In the genomic region with DNA sequence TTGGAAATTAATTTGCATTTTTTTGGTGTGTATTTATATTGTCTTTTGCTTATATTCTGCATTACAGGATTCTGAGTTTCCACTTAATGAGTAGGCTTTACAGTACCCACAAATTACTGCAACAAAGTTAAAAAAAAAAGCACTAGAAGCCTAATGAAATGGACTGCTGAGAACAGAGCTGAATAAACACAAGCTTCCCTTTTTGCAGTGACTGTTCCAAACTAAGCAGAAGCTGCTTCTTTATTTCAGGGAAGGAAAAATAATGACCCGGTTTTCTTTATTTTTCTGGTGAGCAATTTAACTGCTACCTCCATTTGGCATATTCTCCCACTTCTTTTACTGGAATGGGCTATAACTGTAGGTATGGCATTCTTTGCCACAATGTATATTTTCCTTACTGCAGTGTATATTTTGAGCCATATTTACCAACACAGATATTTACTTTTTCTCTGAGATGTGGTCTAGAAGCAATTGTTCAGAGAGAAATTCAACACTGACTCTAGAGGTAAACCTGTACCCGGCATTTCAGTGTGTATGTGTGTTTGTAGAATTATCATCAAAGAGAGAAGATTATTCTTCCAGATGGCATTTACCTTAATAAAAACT, we compare ENCODE assay signal across 12 cellular contexts. TPM values are rescaled to one million over a fixed set of nuclear protein-coding genes. Genes with fewer than 3 reads are reported as not detected.
A peak's percentile ranks its signal among the peaks of the same experiment; 100 is the strongest.
DNase-seq lines count a peak whose midpoint lies in the region; TF ChIP-seq lines count a peak whose summit lies in the region.
"Had no signal": no experiment of that assay in that cellular context is flagged by ENCODE, and none has a peak within 500 bp of the region (broad histone marks: within the 10 kb centered on the region; RNA-seq: fewer than 3 reads in every experiment).

No MANE protein-coding gene starts in this region.

- TF ChIP-seq CTCF in brain (conservative IDR thresholded peaks at IDR 0.05): no peak
- no peak for TF ChIP-seq CTCF in sigmoid colon (IDR thresholded peaks at IDR 0.05)

- no peaks in the 10 kb centered on the region for H3K27me3 Mint-ChIP-seq in brain

- no peak overlapping the region for H4K8ac ChIP-seq in mesenchymal stem cell (ENCODE audit: low read length)

- no peak overlapping the region for H2BK5ac ChIP-seq in mesenchymal stem cell (ENCODE audit: low read depth, low read length, poor library complexity, severe bottlenecking)

- no peak overlapping the region for H4K91ac ChIP-seq in mesenchymal stem cell (ENCODE audit: low read length)

- H3K36me3 ChIP-seq in sigmoid colon: no peaks in the 10 kb centered on the region
- H3K36me3 ChIP-seq in mesenchymal stem cell (ENCODE audit: control insufficient read depth in 1 of 2, insufficient read depth in 2 of 2, low read depth in 1 of 2, low read length in 2 of 2): no peaks in the 10 kb centered on the region
- H3K36me3 ChIP-seq: MG63 had no signal

- H3K36me3 Mint-ChIP-seq in brain: peaks cover 8% of the 10 kb centered on the region
- H3K36me3 Mint-ChIP-seq: activated naive CD8-positive, alpha-beta T cell treated with anti-CD3 and anti-CD28 coated beads for 36 hours had no signal

- peaks cover 5% of the 10 kb centered on the region for H3K79me1 ChIP-seq in mesenchymal stem cell (replicated peaks; ENCODE audit: low read length, poor library complexity, severe bottlenecking)

- H2AK5ac ChIP-seq in mesenchymal stem cell (ENCODE audit: low read length, severe bottlenecking): no peak overlapping the region

- H3K9me3 Mint-ChIP-seq in brain: peaks cover 0 to 2% (median 0%) of the 10 kb centered on the region in 5 experiments
- H3K9me3 Mint-ChIP-seq: activated naive CD8-positive, alpha-beta T cell treated with anti-CD3 and anti-CD28 coated beads for 36 hours had no signal

- H3K4me3 ChIP-seq in sigmoid colon (no peak overlapping the region), mesenchymal stem cell (ENCODE audit: insufficient read depth in 1 of 2, low read depth in 1 of 2, low read length in 2 of 2) (no peak overlapping the region)
- H3K4me3 ChIP-seq: HAP-1, MG63 had no signal

- TF ChIP-seq EP300 in sigmoid colon (IDR thresholded peaks at IDR 0.05): no peak

- no peak overlapping the region for H2AFZ ChIP-seq in mesenchymal stem cell (ENCODE audit: low read depth, low read length)

- no peak overlapping the region for H3K4me2 ChIP-seq in mesenchymal stem cell (ENCODE audit: low read length, poor library complexity, severe bottlenecking)

- H3K27ac Mint-ChIP-seq in brain: peak overlapping the region in 4 of 5 experiments; percentile 53 to 90 (median 72)
- H3K27ac Mint-ChIP-seq: activated naive CD8-positive, alpha-beta T cell treated with anti-CD3 and anti-CD28 coated beads for 36 hours had no signal

- H2BK15ac ChIP-seq in mesenchymal stem cell (ENCODE audit: low read depth, poor library complexity, severe bottlenecking): no peak overlapping the region

- no peak for TF ChIP-seq POLR2A in sigmoid colon (IDR thresholded peaks at IDR 0.05)

- no peak overlapping the region for H2BK120ac ChIP-seq in mesenchymal stem cell (ENCODE audit: low read depth, low read length)

- WGBS in sigmoid colon, 2 donors: 35 to 38% methylated on average over 2 of the region's 2 CpGs
- no CpG with 5 or more reads among the region's 2 CpGs for WGBS in mesenchymal stem cell

- no peak overlapping the region for H3K14ac ChIP-seq in mesenchymal stem cell (ENCODE audit: low read length in 2 of 2)

- peaks cover 0 to 23% (median 12%) of the 10 kb centered on the region in 4 donors for H3K4me1 ChIP-seq in sigmoid colon
- H3K4me1 ChIP-seq in mesenchymal stem cell (ENCODE audit: control insufficient read depth, insufficient read depth, low read depth, low read length): peaks cover 1% of the 10 kb centered on the region

- H3K4me1 Mint-ChIP-seq in brain: peaks cover 50% of the 10 kb centered on the region
- H3K4me1 Mint-ChIP-seq: activated naive CD8-positive, alpha-beta T cell treated with anti-CD3 and anti-CD28 coated beads for 36 hours had no signal

- H3K9ac ChIP-seq in mesenchymal stem cell (ENCODE audit: low read length): no peak overlapping the region

- H2BK12ac ChIP-seq in mesenchymal stem cell (ENCODE audit: low read length in 2 of 2): no peak overlapping the region

- H3K9me3 ChIP-seq in sigmoid colon (no peaks in the 10 kb centered on the region), mesenchymal stem cell (ENCODE audit: control insufficient read depth, low read length) (no peaks in the 10 kb centered on the region)
- H3K9me3 ChIP-seq: HAP-1, MG63 had no signal

- H3K27me3 ChIP-seq in sigmoid colon: no peaks in the 10 kb centered on the region
- H3K27me3 ChIP-seq in mesenchymal stem cell (ENCODE audit: control insufficient read depth in 1 of 2, insufficient read depth in 1 of 2, low read length in 2 of 2): no peaks in the 10 kb centered on the region
- H3K27me3 ChIP-seq: MG63 had no signal

- H3K4ac ChIP-seq in mesenchymal stem cell (ENCODE audit: low read depth in 1 of 2, low read length in 2 of 2): no peak overlapping the region

- intact Hi-C loops in sigmoid colon (cut with DNase I): no loop called here

- H3K23ac ChIP-seq in mesenchymal stem cell (ENCODE audit: low read length in 2 of 2): no peak overlapping the region

- peak overlapping the region in 3 of 4 donors; percentile 4 to 20 (median 9) for H3K27ac ChIP-seq in sigmoid colon
- no peak overlapping the region for H3K27ac ChIP-seq in mesenchymal stem cell (ENCODE audit: low read length, poor library complexity, severe bottlenecking)

- peak overlapping the region in 4 of 5 experiments; percentile 23 to 80 (median 44) for H3K4me3 Mint-ChIP-seq in brain
- H3K4me3 Mint-ChIP-seq: activated naive CD8-positive, alpha-beta T cell treated with anti-CD3 and anti-CD28 coated beads for 36 hours had no signal

- no peak overlapping the region for H3K18ac ChIP-seq in mesenchymal stem cell (ENCODE audit: low read depth in 1 of 2, low read length in 2 of 2)

- DNase-seq in NCI-H1105 treated with DMSO at 0.1 percent for 48 hours (lab: John Stamatoyannopoulos, UW) (peak; percentile 2), NCI-H1105 (lab: John Stamatoyannopoulos, UW) (no peak), NCI-H146 treated with DMSO at 0.1 percent for 48 hours (lab: John Stamatoyannopoulos, UW; ENCODE audit: unreplicated experiment) (peak; percentile 6), sigmoid colon (no peak), iPS-NIHi11 (ENCODE audit: low spot score) (no peak), mesenchymal stem cell (no peak)
- no peak for DNase-seq in activated naive CD4-positive, alpha-beta T cell treated with anti-CD3 and anti-CD28 coated beads, Interleukin-2, amount 50 U/mL, for 16 hours
- DNase-seq: activated naive CD8-positive, alpha-beta T cell treated with anti-CD3 and anti-CD28 coated beads for 36 hours; MG63; stimulated activated naive CD8-positive, alpha-beta T cell treated with anti-CD3 and anti-CD28 coated beads, Interleukin-15, Interleukin-2, amounts not matched to agents 100 U/mL and 50 U/mL, for 24 hours had no signal

RNA-seq across cellular contexts. Expression of a gene that starts 56.9 kb away (rescaled TPM):
- polyA plus RNA-seq in brain (ENCODE audit: insufficient read depth, low read depth, low replicate concordance) (18.5 TPM), sigmoid colon (1 to 10 TPM; 2.4 to 8.1 (median 5.5) TPM)
- 10 to 100 TPM; 22.2 to 38.2 (median 33.5) TPM for total RNA-seq in sigmoid colon
- polyA plus RNA-seq in mesenchymal stem cell (2013, experiment 1 of 2): 4.0 TPM
- polyA plus RNA-seq in mesenchymal stem cell (2013, experiment 2 of 2): 4.0 TPM

Comparison
In these comparisons a context has a peak if more than half of its experiments do, and no peak if none do; other contexts are left out.
1. DNase-seq: peak in NCI-H1105 treated with DMSO at 0.1 percent for 48 hours (single experiment) and NCI-H146 treated with DMSO at 0.1 percent for 48 hours (single experiment); none in NCI-H1105 (single experiment), sigmoid colon (single experiment), iPS-NIHi11 (single experiment), mesenchymal stem cell (single experiment) and activated naive CD4-positive, alpha-beta T cell treated with anti-CD3 and anti-CD28 coated beads, Interleukin-2, amount 50 U/mL, for 16 hours (single experiment).